Comparison of ENCODE assay signal across 8 cellular contexts in the genomic region with DNA sequence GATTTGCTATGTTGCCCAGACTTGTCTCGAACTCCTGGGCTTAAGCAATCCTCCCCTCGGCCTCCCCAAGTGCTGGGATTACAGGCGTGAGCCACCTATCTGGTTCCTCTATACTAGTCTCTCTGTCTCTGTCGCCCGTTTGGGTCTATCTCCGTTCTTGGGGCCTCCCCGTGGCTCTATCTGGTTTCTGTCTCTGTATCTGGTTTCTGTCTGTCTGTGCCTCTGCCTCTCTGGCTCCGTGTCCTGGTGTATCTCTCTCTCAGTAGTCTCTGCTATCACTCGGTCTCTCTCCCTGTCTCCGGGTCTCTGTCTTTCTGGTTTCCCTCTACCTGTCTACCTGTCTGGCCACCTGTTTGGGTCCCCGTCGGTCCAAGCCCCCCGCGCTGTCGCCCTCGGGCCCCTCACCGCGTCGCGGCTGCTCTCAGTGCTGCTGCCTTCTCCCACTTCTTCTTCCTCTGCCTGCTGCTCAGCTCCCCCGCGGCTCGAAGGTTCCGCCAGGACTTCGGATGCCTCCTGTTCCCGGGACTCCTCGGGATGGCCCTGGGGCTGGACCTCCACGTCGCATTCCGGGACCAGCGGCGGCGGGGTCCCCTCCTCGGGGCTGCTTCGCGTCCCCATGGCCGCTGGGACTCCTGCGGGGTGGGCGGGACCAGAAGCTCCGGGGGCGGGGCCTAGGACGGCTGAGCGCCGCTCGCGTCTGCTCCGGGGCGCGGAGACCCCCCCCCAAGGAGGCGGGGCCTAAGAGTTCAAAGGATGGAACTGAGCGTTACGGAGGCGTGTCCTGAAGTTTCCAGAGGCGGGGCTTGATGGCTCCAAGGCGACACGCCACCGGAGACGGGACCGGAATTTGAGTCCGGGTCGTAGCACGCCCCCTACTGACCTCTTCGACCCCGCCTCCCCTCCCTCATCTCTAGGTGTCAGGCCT.
DNase-seq lines count a peak whose midpoint lies in the region; ATAC-seq and TF ChIP-seq lines count a peak whose summit lies in the region.

No MANE protein-coding gene starts in this region.

- peak overlapping the region; percentile 77 for H2AFZ ChIP-seq in OCI-LY3 (ENCODE audit: low read depth, low read length)

- H3K4me1 ChIP-seq in HUES48 (ENCODE audit: control insufficient read depth, insufficient read depth, low read length) = no peaks in the 10 kb centered on the region; the same call in 1 of the 2 replicates
- H3K4me1 ChIP-seq in OCI-LY3 (ENCODE audit: low read length) = peaks cover 11% of the 10 kb centered on the region
- H3K4me1 ChIP-seq in mucosa of stomach (ENCODE audit: control insufficient read depth, insufficient read depth, low read length) = peaks cover 7% of the 10 kb centered on the region

- H3K27ac ChIP-seq in HUES48 (ENCODE audit: low read depth, low read length) (no peak overlapping the region), OCI-LY3 (ENCODE audit: low read length) (peak overlapping the region; percentile 79)

- peak; percentile 85 for ATAC-seq in GM21390 (IDR thresholded peaks at IDR 0.05; ENCODE audit: unreplicated experiment)

- H3K27me3 ChIP-seq in HUES48 (ENCODE audit: control insufficient read depth, insufficient read depth, low read length) (peaks cover 14% of the 10 kb centered on the region), OCI-LY3 (ENCODE audit: low read depth, low read length) (no peaks in the 10 kb centered on the region), mucosa of stomach (ENCODE audit: control insufficient read depth, insufficient read depth, low read length) (no peaks in the 10 kb centered on the region)

- peak overlapping the region; percentile 79 for H3K4me2 ChIP-seq in OCI-LY3 (ENCODE audit: low read length)

- TF ChIP-seq CTCF in OCI-LY3 (IDR thresholded peaks at IDR 0.05; ENCODE audit: low read depth, low read length) = peak; percentile 62

- H3K9me3 ChIP-seq in HUES48 (ENCODE audit: control insufficient read depth, insufficient read depth, low read length) (no peaks in the 10 kb centered on the region), OCI-LY3 (ENCODE audit: insufficient read depth, low read length) (no peaks in the 10 kb centered on the region), mucosa of stomach (ENCODE audit: control insufficient read depth, low read length) (no peaks in the 10 kb centered on the region)

- DNase-seq in D341Med (ENCODE audit: low spot score) (peak; percentile 99), activated T-cell treated with anti-CD3 and anti-CD28 coated beads for 24 hours (ENCODE audit: low read depth) (peak; percentile 99), erythroblast (lab: John Stamatoyannopoulos, UW) (peak; percentile 95 to 96)
- peak; percentile 99 for DNase-seq in stimulated activated CD8-positive, alpha-beta memory T cell treated with anti-CD3 and anti-CD28 coated beads, Interleukin-4, amount 100 ng/mL, for 48 hours

- H3K79me2 ChIP-seq in OCI-LY3 (ENCODE audit: low read length) = peaks cover 22% of the 10 kb centered on the region

- H3K9ac ChIP-seq in HUES48 (ENCODE audit: low read depth, low read length) (peak overlapping the region; percentile 1; the same call in 1 of the 2 replicates), OCI-LY3 (ENCODE audit: low read length) (peak overlapping the region; percentile 92), mucosa of stomach (ENCODE audit: low read length) (peak overlapping the region; percentile 85)

- H3K36me3 ChIP-seq in HUES48 (ENCODE audit: control insufficient read depth, insufficient read depth, low read length) (peaks cover 6% of the 10 kb centered on the region; the same call in 1 of the 2 replicates), OCI-LY3 (replicated peaks; ENCODE audit: low read depth, low read length) (peaks cover 25% of the 10 kb centered on the region), mucosa of stomach (ENCODE audit: control insufficient read depth, insufficient read depth, low read length) (no peaks in the 10 kb centered on the region)

- peaks cover 12% of the 10 kb centered on the region; the same call in 1 of the 2 replicates for H4K20me1 ChIP-seq in OCI-LY3 (ENCODE audit: insufficient read depth, low read length)

- H3K4me3 ChIP-seq in HUES48 (ENCODE audit: low read depth, low read length) = peak overlapping the region; percentile 78
- H3K4me3 ChIP-seq in OCI-LY3 (ENCODE audit: low read length) = peak overlapping the region; percentile 87
- peak overlapping the region; percentile 43 for H3K4me3 ChIP-seq in mucosa of stomach (ENCODE audit: low read length)

- peak; percentile 71 for TF ChIP-seq POLR2A in erythroblast (IDR thresholded peaks at IDR 0.05; ENCODE audit: low read length)

Comparison
In these comparisons a context has a peak if more than half of its experiments do, and no peak if none do; other contexts are left out.
1. H3K9ac ChIP-seq: peak in every context shown above with its lines; median percentile 92 in OCI-LY3; 85 in mucosa of stomach; 1 in HUES48.